ENCODE assay signal across 8 cellular contexts in the genomic region with DNA sequence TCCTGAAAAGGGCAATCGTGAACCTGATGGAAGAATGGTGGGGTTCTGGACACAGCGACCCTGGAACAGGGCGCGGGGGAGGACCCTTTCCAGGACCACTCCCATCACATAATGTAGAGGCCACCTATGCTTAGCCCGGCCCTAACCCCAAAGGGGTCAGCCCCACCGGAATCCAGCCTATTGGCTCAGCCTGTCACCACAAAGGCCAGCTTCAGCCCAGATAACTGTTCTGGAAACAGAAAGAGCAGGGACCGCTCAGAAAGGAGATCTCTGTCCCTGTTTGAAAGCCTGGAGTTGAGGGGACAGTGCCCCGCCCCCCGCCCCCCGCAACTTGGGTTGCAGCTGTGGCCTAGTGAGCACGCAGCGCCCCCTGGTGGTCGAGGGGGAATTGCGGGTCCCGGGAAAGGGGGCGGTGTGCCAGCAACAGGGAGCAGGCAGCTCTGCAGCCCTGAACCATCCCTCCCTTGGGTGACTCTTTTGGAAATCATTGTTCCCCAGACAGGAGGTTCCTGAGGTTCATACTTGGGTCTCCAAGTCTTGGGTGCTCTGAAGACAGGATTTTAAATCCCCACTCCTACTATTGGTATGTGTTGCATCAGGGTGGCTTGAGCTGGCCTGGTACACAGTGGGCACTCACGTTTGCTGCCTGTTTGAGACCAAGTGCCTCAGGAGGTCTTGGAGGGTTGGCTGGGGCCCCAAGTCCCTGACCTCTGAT. TPM values are rescaled to one million over a fixed set of nuclear protein-coding genes. Genes with fewer than 3 reads are reported as not detected.
A peak's percentile ranks its signal among the peaks of the same experiment; 100 is the strongest.
DNase-seq lines count a peak whose midpoint lies in the region; ATAC-seq and TF ChIP-seq lines count a peak whose summit lies in the region.

No MANE protein-coding gene starts in this region.

- TF ChIP-seq CTCF in GM13976 (IDR thresholded peaks at IDR 0.05; ENCODE audit: borderline replicate concordance, control extremely low read depth, extremely low read depth, insufficient read depth, missing control alignments) (peak; percentile 95), OCI-LY3 (IDR thresholded peaks at IDR 0.05; ENCODE audit: low read depth, low read length) (peak; percentile 99), fibroblast of pulmonary artery (IDR thresholded peaks at IDR 0.05; ENCODE audit: low read length, missing control alignments) (peak; percentile 72), neutrophil (IDR thresholded peaks at IDR 0.05) (peak; percentile 86)

- H3K4me3 ChIP-seq in OCI-LY3 (ENCODE audit: low read length) (no peak overlapping the region; the same call in 1 of the 2 replicates), fibroblast of pulmonary artery (replicated peaks; ENCODE audit: low read depth, low read length) (no peak overlapping the region), neutrophil (ENCODE audit: low read depth in 1 of 2, low read length in 1 of 2) (no peak overlapping the region)

- H3K27me3 ChIP-seq in OCI-LY3 (ENCODE audit: low read depth, low read length) (0 out of 2 replicates have a peak, but pooled peaks cover 9% of the 10 kb centered on the region), neutrophil (no peaks in the 10 kb centered on the region)

- no peaks in the 10 kb centered on the region for H3K36me3 Mint-ChIP-seq in activated T-cell treated with anti-CD3 and anti-CD28 coated beads, Interleukin-2, amount 50 U/mL, for 72 hours (ENCODE audit: insufficient read depth in 2 of 2)

- no peaks in the 10 kb centered on the region for H3K9me3 Mint-ChIP-seq in activated T-cell treated with anti-CD3 and anti-CD28 coated beads, Interleukin-2, amount 50 U/mL, for 72 hours

- no peaks in the 10 kb centered on the region for H3K79me2 ChIP-seq in OCI-LY3 (ENCODE audit: low read length)

- no peak overlapping the region for H3K27ac Mint-ChIP-seq in activated T-cell treated with anti-CD3 and anti-CD28 coated beads, Interleukin-2, amount 50 U/mL, for 72 hours

- H3K4me1 Mint-ChIP-seq in activated T-cell treated with anti-CD3 and anti-CD28 coated beads, Interleukin-2, amount 50 U/mL, for 72 hours (ENCODE audit: low read depth) = no peaks in the 10 kb centered on the region

- H3K4me3 Mint-ChIP-seq in activated T-cell treated with anti-CD3 and anti-CD28 coated beads, Interleukin-2, amount 50 U/mL, for 72 hours = no peak overlapping the region

- H3K36me3 ChIP-seq in OCI-LY3 (replicated peaks; ENCODE audit: low read depth, low read length) = no peaks in the 10 kb centered on the region
- no peaks in the 10 kb centered on the region for H3K36me3 ChIP-seq in neutrophil

- ATAC-seq in activated T-cell treated with anti-CD3 and anti-CD28 coated beads, Interleukin-2, amount 50 U/mL, for 72 hours (replicated peaks in 1 of 2) = peak; percentile 62 to 69
- ATAC-seq in HG03097 (IDR thresholded peaks at IDR 0.05; ENCODE audit: low FRiP score, unreplicated experiment) = no peak

- peaks cover 8% of the 10 kb centered on the region for H3K27me3 Mint-ChIP-seq in activated T-cell treated with anti-CD3 and anti-CD28 coated beads, Interleukin-2, amount 50 U/mL, for 72 hours (ENCODE audit: low read depth)

- no peak overlapping the region for H3K9ac ChIP-seq in OCI-LY3 (ENCODE audit: low read length)

- H3K27ac ChIP-seq in OCI-LY3 (ENCODE audit: low read length) (no peak overlapping the region), neutrophil (peak overlapping the region; percentile 37), substantia nigra (ENCODE audit: low read depth, low read length, poor library complexity, severe bottlenecking) (no peak overlapping the region)

- in situ Hi-C loops in GM13976 (cut with MboI; ENCODE audit: low sequenced_read_pairs, unreplicated experiment) = no loop called here

- peak overlapping the region; percentile 20; the same call in 1 of the 2 replicates for H2AFZ ChIP-seq in OCI-LY3 (ENCODE audit: low read depth, low read length)

- H3K9me3 ChIP-seq in OCI-LY3 (ENCODE audit: insufficient read depth, low read length) = no peaks in the 10 kb centered on the region
- H3K9me3 ChIP-seq in neutrophil = no peaks in the 10 kb centered on the region

- H3K4me2 ChIP-seq in OCI-LY3 (ENCODE audit: low read length) = peak overlapping the region; percentile 28

- DNase-seq in AG08396 (ENCODE audit: low spot score) (peak; percentile 87), GM13976 (ENCODE audit: low spot score) (peak; percentile 92), fibroblast of pulmonary artery (ENCODE audit: low read depth) (peak; percentile 51), substantia nigra (lab: John Stamatoyannopoulos, UW) (peak in 43 of 49 donors; percentile 8 to 83 (median 57))
- peak; percentile 74 to 84 for DNase-seq in activated T-cell treated with anti-CD3 and anti-CD28 coated beads, Interleukin-2, amount 50 U/mL, for 72 hours

- no peaks in the 10 kb centered on the region for H4K20me1 ChIP-seq in OCI-LY3 (ENCODE audit: insufficient read depth, low read length)

- H3K4me1 ChIP-seq in OCI-LY3 (ENCODE audit: low read length) = peaks cover 6% of the 10 kb centered on the region; the same call in 1 of the 2 replicates
- H3K4me1 ChIP-seq in neutrophil (ENCODE audit: control insufficient read depth in 1 of 2, insufficient read depth in 1 of 2, low read depth in 1 of 2, low read length in 1 of 2) = peaks cover 29 to 36% of the 10 kb centered on the region in 2 experiments

RNA-seq across cellular contexts. Expression of gene SIGLEC1, which starts 1.5 kb away (rescaled TPM):
- under 1 TPM in 1 of 2 donors, not detected in 1; 0.02 TPM for total RNA-seq in activated T-cell treated with anti-CD3 and anti-CD28 coated beads, Interleukin-2, amount 50 U/mL, for 72 hours

RNA-seq across cellular contexts. Expression of gene HSPA12B, which starts 21.6 kb away (rescaled TPM):
- total RNA-seq in activated T-cell treated with anti-CD3 and anti-CD28 coated beads, Interleukin-2, amount 50 U/mL, for 72 hours = not detected

RNA-seq across cellular contexts. Expression of gene ADAM33, which starts 29.1 kb away (rescaled TPM):
- not detected for total RNA-seq in activated T-cell treated with anti-CD3 and anti-CD28 coated beads, Interleukin-2, amount 50 U/mL, for 72 hours

RNA-seq across cellular contexts. Expression of gene GFRA4, which starts 47.7 kb away (rescaled TPM):
- not detected for total RNA-seq in activated T-cell treated with anti-CD3 and anti-CD28 coated beads, Interleukin-2, amount 50 U/mL, for 72 hours

RNA-seq across cellular contexts. Expression of gene ADISSP, which starts 56.7 kb away (rescaled TPM):
- total RNA-seq in activated T-cell treated with anti-CD3 and anti-CD28 coated beads, Interleukin-2, amount 50 U/mL, for 72 hours = 10 to 100 TPM; 26.3 to 35.8 TPM
